ENCODE assay signal across 26 cellular contexts in genomic region chr15:77969055-77969454, GRCh38.
"Had no signal": no experiment of that assay in that cellular context is flagged by ENCODE, and none has a peak within 500 bp of the region (broad histone marks: within the 10 kb centered on the region; RNA-seq: fewer than 3 reads in every experiment).

No MANE protein-coding gene starts in this region.

- H3K9me3 Mint-ChIP-seq: dendritic cell treated with granulocyte-macrophage colony-stimulating factor and Interleukin-4, amounts not matched to agents 40 ng/mL and 50 ng/mL, for 4 days; effector memory CD8-positive, alpha-beta T cell had no signal

- DNase-seq: colonic mucosa; cortex of kidney; dermis blood vessel endothelial cell; dorsolateral prefrontal cortex; effector CD4-positive, alpha-beta T cell; effector CD8-positive, alpha-beta T cell; effector memory CD4-positive, alpha-beta T cell; effector memory CD8-positive, alpha-beta T cell; endodermal cell; erythroblast; esophagus squamous epithelium; foreskin fibroblast; foreskin melanocyte; gastrocnemius medialis; glutamatergic neuron; head of caudate nucleus; heart left ventricle; heart right ventricle had no signal

- H3K27ac ChIP-seq: colonic mucosa, coronary artery, dorsolateral prefrontal cortex, epithelial cell of prostate, esophagus muscularis mucosa, esophagus squamous epithelium, foreskin keratinocyte, gastrocnemius medialis, gastroesophageal sphincter, heart left ventricle, heart right ventricle, hepatocyte had no signal

- H3K4me1 ChIP-seq: colonic mucosa had no signal

- H3K9me3 ChIP-seq: colonic mucosa, esophagus muscularis mucosa, esophagus squamous epithelium, gastrocnemius medialis, gastroesophageal sphincter had no signal

- ATAC-seq: effector memory CD8-positive, alpha-beta T cell; esophagus mucosa; foreskin keratinocyte; gastrocnemius medialis; gastroesophageal sphincter; heart left ventricle; heart right ventricle had no signal

- H3K36me3 ChIP-seq: colonic mucosa, esophagus muscularis mucosa, esophagus squamous epithelium, gastrocnemius medialis, gastroesophageal sphincter, heart left ventricle, heart right ventricle had no signal

- H3K27ac Mint-ChIP-seq: dendritic cell treated with granulocyte-macrophage colony-stimulating factor and Interleukin-4, amounts not matched to agents 40 ng/mL and 50 ng/mL, for 4 days; effector memory CD8-positive, alpha-beta T cell; endodermal cell had no signal

- H3K4me3 ChIP-seq: colonic mucosa, coronary artery, dorsolateral prefrontal cortex, esophagus muscularis mucosa, esophagus squamous epithelium, gastrocnemius medialis, gastroesophageal sphincter, heart left ventricle, heart right ventricle, hepatocyte had no signal

- H3K4me3 Mint-ChIP-seq: dendritic cell treated with granulocyte-macrophage colony-stimulating factor and Interleukin-4, amounts not matched to agents 40 ng/mL and 50 ng/mL, for 4 days; effector memory CD8-positive, alpha-beta T cell; endodermal cell had no signal

- H3K27me3 ChIP-seq: colonic mucosa, dorsolateral prefrontal cortex, esophagus muscularis mucosa, esophagus squamous epithelium, foreskin keratinocyte, gastrocnemius medialis, gastroesophageal sphincter, heart left ventricle, heart right ventricle, hepatocyte had no signal
